In the genomic region with DNA sequence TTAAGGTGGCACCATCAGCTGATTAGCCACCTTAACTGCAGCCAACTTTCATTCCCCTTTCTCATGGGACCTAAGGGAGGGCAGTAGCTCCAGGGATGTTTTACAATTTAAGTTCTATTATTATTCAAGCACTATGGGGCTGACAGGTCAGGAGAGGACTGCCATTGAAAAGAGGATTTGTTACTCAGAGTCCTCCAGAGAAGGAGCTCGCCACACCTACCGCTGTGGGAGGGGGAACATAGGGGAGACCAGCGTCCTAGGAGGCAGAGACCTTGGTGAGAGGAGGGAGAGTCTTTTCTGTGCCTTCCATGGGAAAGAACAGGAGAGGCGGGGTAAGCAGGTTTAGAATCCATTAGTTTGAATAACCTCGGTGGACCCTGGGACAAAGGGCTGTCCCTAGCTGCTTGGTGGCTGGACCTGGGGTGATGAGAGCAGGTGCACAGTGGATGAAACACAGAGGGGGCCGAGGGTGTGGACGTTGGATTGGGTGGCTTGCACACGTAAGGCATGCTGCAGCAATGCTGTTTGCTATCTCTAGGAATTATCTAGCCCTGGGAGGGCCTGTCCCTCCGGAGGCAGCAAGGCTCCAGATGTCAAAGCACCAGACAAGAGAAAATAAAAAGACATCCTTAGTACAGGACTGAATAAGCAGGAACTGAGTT, we compare ENCODE assay signal across 11 cellular contexts. TPM values are rescaled to one million over a fixed set of nuclear protein-coding genes. Genes with fewer than 3 reads are reported as not detected.
A peak's percentile ranks its signal among the peaks of the same experiment; 100 is the strongest.
DNase-seq lines count a peak whose midpoint lies in the region; ATAC-seq and TF ChIP-seq lines count a peak whose summit lies in the region.
"Had no signal": no experiment of that assay in that cellular context is flagged by ENCODE, and none has a peak within 500 bp of the region (broad histone marks: within the 10 kb centered on the region; RNA-seq: fewer than 3 reads in every experiment).

No MANE protein-coding gene starts in this region.

- no peaks in the 10 kb centered on the region for H3K27me3 Mint-ChIP-seq in activated naive CD8-positive, alpha-beta T cell treated with anti-CD3 and anti-CD28 coated beads, Interleukin-2, amount 10 ng/mL, durations not matched to agents 7 days and 5 days

- no peaks in the 10 kb centered on the region for H3K27me3 ChIP-seq in right atrium auricular region
- no peaks in the 10 kb centered on the region for H3K27me3 ChIP-seq in right cardiac atrium (ENCODE audit: control insufficient read depth, insufficient read depth)
- no peaks in the 10 kb centered on the region for H3K27me3 ChIP-seq in muscle layer of colon (ENCODE audit: control insufficient read depth in 1 of 2, insufficient read depth in 2 of 2, low read length in 2 of 2)
- H3K27me3 ChIP-seq in vagina = no peaks in the 10 kb centered on the region

- H3K4me1 Mint-ChIP-seq in activated naive CD8-positive, alpha-beta T cell treated with anti-CD3 and anti-CD28 coated beads, Interleukin-2, amount 10 ng/mL, durations not matched to agents 7 days and 5 days = peaks cover 78% of the 10 kb centered on the region

- H3K36me3 ChIP-seq in right atrium auricular region (no peaks in the 10 kb centered on the region), muscle layer of colon (ENCODE audit: insufficient read depth, low read length) (no peaks in the 10 kb centered on the region), vagina (no peaks in the 10 kb centered on the region)

- H3K27ac ChIP-seq in right atrium auricular region (peak overlapping the region; percentile 72 to 85), right cardiac atrium (ENCODE audit: low read length) (no peak overlapping the region), muscle layer of colon (ENCODE audit: low read depth, low read length) (peak overlapping the region; percentile 85), vagina (peak overlapping the region; percentile 79)

- peak overlapping the region; percentile 39 for H3K9ac ChIP-seq in muscle layer of colon (ENCODE audit: low read length)

- no peaks in the 10 kb centered on the region for H3K9me3 Mint-ChIP-seq in activated naive CD8-positive, alpha-beta T cell treated with anti-CD3 and anti-CD28 coated beads, Interleukin-2, amount 10 ng/mL, durations not matched to agents 7 days and 5 days

- H3K27ac Mint-ChIP-seq in activated naive CD8-positive, alpha-beta T cell treated with anti-CD3 and anti-CD28 coated beads, Interleukin-2, amount 10 ng/mL, durations not matched to agents 7 days and 5 days = peak overlapping the region; percentile 99

- WGBS in right cardiac atrium = 57% methylated on average over 9 of the region's 9 CpGs

- peaks cover 0 to 37% of the 10 kb centered on the region in 2 donors for H3K4me1 ChIP-seq in right atrium auricular region
- no peaks in the 10 kb centered on the region for H3K4me1 ChIP-seq in right cardiac atrium (ENCODE audit: control insufficient read depth, insufficient read depth, low read length)
- peaks cover 39% of the 10 kb centered on the region for H3K4me1 ChIP-seq in muscle layer of colon (ENCODE audit: insufficient read depth, low read length)
- H3K4me1 ChIP-seq in vagina = peaks cover 38% of the 10 kb centered on the region

- intact Hi-C loops in right cardiac atrium (cut with DNase I) = no loop called here
- intact Hi-C loops in vagina (cut with DNase I) = no loop called here

- DNase-seq in right atrium auricular region (ENCODE audit: low spot score) (no peak), right cardiac atrium (no peak), vagina (ENCODE audit: extremely low spot score in 2 of 2) (no peak), HCEC 1CT (no peak), NCI-H1092 treated with DMSO at 0.1 percent for 48 hours (lab: John Stamatoyannopoulos, UW) (no peak)
- no peak for DNase-seq in activated naive CD8-positive, alpha-beta T cell treated with anti-CD3 and anti-CD28 coated beads, Interleukin-2, amount 10 ng/mL, durations not matched to agents 7 days and 5 days
- DNase-seq: Kasumi-1, NCI-H774 had no signal

- H3K9me3 ChIP-seq in right atrium auricular region (no peaks in the 10 kb centered on the region), right cardiac atrium (ENCODE audit: control insufficient read depth, low read length) (no peaks in the 10 kb centered on the region), muscle layer of colon (ENCODE audit: low read length) (no peaks in the 10 kb centered on the region), vagina (no peaks in the 10 kb centered on the region)

- TF ChIP-seq CTCF in right atrium auricular region (IDR thresholded peaks at IDR 0.05) (no peak), vagina (IDR thresholded peaks at IDR 0.05) (no peak)

- peaks cover 26% of the 10 kb centered on the region for H3K36me3 Mint-ChIP-seq in activated naive CD8-positive, alpha-beta T cell treated with anti-CD3 and anti-CD28 coated beads, Interleukin-2, amount 10 ng/mL, durations not matched to agents 7 days and 5 days

- peak overlapping the region; percentile 96 for H3K4me3 Mint-ChIP-seq in activated naive CD8-positive, alpha-beta T cell treated with anti-CD3 and anti-CD28 coated beads, Interleukin-2, amount 10 ng/mL, durations not matched to agents 7 days and 5 days

- H3K4me3 ChIP-seq in right atrium auricular region = peak overlapping the region in 1 of 2 donors; percentile 7
- no peak overlapping the region for H3K4me3 ChIP-seq in right cardiac atrium (ENCODE audit: low read length)
- H3K4me3 ChIP-seq in muscle layer of colon (ENCODE audit: low read depth in 1 of 2, low read length in 2 of 2) = peak overlapping the region in 1 of 2 donors; percentile 53
- peak overlapping the region; percentile 40 to 42 for H3K4me3 ChIP-seq in vagina

- POLR2A ChIA-PET in activated naive CD8-positive, alpha-beta T cell treated with anti-CD3 and anti-CD28 coated beads, Interleukin-2, amount 10 ng/mL, durations not matched to agents 7 days and 5 days (lab: Charles Lee) = interaction anchor here (5.9 kb wide), 1 partner anchor 12 kb away, joined by 79 read pairs; a partner anchor contains a TSS

- no peak for TF ChIP-seq POLR2A in vagina (IDR thresholded peaks at IDR 0.05)

- ATAC-seq in right cardiac atrium (no peak), GM18519 (IDR thresholded peaks at IDR 0.05; ENCODE audit: low FRiP score, unreplicated experiment) (no peak)
- ATAC-seq in activated naive CD8-positive, alpha-beta T cell treated with anti-CD3 and anti-CD28 coated beads, Interleukin-2, amount 10 ng/mL, durations not matched to agents 7 days and 5 days (ENCODE audit: low read depth) = no peak

RNA-seq across cellular contexts. Expression of a gene that starts 14.2 kb away (rescaled TPM):
- total RNA-seq in right atrium auricular region = 1 to 10 TPM; 3.2 to 6.0 TPM
- total RNA-seq in right cardiac atrium = 1 to 10 TPM; 1.5 to 3.0 (median 1.8) TPM
- 0.95 TPM for polyA plus RNA-seq in right cardiac atrium
- 10 to 100 TPM; 57.9 to 60.3 TPM for total RNA-seq in activated naive CD8-positive, alpha-beta T cell treated with anti-CD3 and anti-CD28 coated beads, Interleukin-2, amount 10 ng/mL, durations not matched to agents 7 days and 5 days
- 3.2 TPM for total RNA-seq in vagina
- polyA plus RNA-seq: keratinocyte had no signal

Comparison
In these comparisons a context has a peak if more than half of its experiments do, and no peak if none do; other contexts are left out.
1. RNA of a gene that starts 14.2 kb away (total RNA-seq): 57.9 to 60.3 TPM in activated naive CD8-positive, alpha-beta T cell treated with anti-CD3 and anti-CD28 coated beads, Interleukin-2, amount 10 ng/mL, durations not matched to agents 7 days and 5 days; 3.2 to 6.0 TPM in right atrium auricular region, 3.2 TPM in vagina (single experiment) and 1.5 to 3.0 TPM in right cardiac atrium; every median in the first group is over 4 times any median in the second.